In the genomic region with DNA sequence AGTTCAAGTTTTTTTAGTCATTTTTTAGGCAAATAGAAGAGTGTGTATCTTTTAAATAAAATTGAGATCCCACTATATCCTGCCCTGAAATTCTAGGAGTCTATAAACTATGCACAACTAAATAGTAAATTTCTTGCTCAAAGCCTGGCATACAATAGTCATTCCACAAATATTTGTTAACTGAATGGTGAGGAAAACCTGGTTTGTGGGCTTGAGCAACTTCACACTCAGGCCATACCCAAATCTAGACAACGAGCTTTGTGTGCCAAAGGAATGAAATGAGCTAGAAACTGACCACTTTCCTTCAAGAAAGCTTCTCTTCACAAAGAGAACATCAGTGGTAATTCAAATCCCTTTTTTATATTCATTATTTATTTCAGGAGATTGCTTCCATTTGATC, we compare ENCODE assay signal across 27 cellular contexts. TPM values are rescaled to one million over a fixed set of nuclear protein-coding genes. Genes with fewer than 3 reads are reported as not detected.
DNase-seq lines count a peak whose midpoint lies in the region; ATAC-seq and TF ChIP-seq lines count a peak whose summit lies in the region.
"Had no signal": no experiment of that assay in that cellular context is flagged by ENCODE, and none has a peak within 500 bp of the region (broad histone marks: within the 10 kb centered on the region; RNA-seq: fewer than 3 reads in every experiment).

No MANE protein-coding gene starts in this region.

- ATAC-seq in GM21381 (IDR thresholded peaks at IDR 0.05; ENCODE audit: unreplicated experiment) = no peak
- no peak for ATAC-seq in HG03139 (IDR thresholded peaks at IDR 0.05; ENCODE audit: unreplicated experiment)
- ATAC-seq: GM12878, heart left ventricle, left cardiac atrium, upper lobe of right lung had no signal

- no peak overlapping the region for H3K4me3 Mint-ChIP-seq in activated CD4-positive, alpha-beta T cell treated with anti-CD3 and anti-CD28 coated beads, Interleukin-2, amount 10 ng/mL, durations not matched to agents 7 days and 5 days
- H3K4me3 Mint-ChIP-seq in glutamatergic neuron (ENCODE audit: unreplicated experiment) = no peak overlapping the region
- H3K4me3 Mint-ChIP-seq: activated B cell treated with CpG ODN at 0.5 μM for 24 hours, endodermal cell, naive B cell had no signal

- H3K9ac ChIP-seq in adipocyte (ENCODE audit: low read length) = no peak overlapping the region

- no peaks in the 10 kb centered on the region for H3K9me3 Mint-ChIP-seq in activated CD4-positive, alpha-beta T cell treated with anti-CD3 and anti-CD28 coated beads, Interleukin-2, amount 10 ng/mL, durations not matched to agents 7 days and 5 days
- no peaks in the 10 kb centered on the region for H3K9me3 Mint-ChIP-seq in glutamatergic neuron (ENCODE audit: unreplicated experiment)
- H3K9me3 Mint-ChIP-seq: activated B cell treated with CpG ODN at 0.5 μM for 24 hours, endodermal cell, naive B cell had no signal

- CTCF ChIA-PET in activated CD4-positive, alpha-beta T cell treated with anti-CD3 and anti-CD28 coated beads, Interleukin-2, amount 10 ng/mL, durations not matched to agents 7 days and 5 days (lab: Charles Lee) = no interaction called here

- H3K27me3 ChIP-seq in adipocyte (replicated peaks; ENCODE audit: control insufficient read depth, insufficient read depth, low read length) = no peaks in the 10 kb centered on the region
- H3K27me3 ChIP-seq: BE2C, heart left ventricle, upper lobe of right lung had no signal

- H3K27me3 Mint-ChIP-seq in activated CD4-positive, alpha-beta T cell treated with anti-CD3 and anti-CD28 coated beads, Interleukin-2, amount 10 ng/mL, durations not matched to agents 7 days and 5 days = peaks cover 4% of the 10 kb centered on the region
- no peaks in the 10 kb centered on the region for H3K27me3 Mint-ChIP-seq in glutamatergic neuron (ENCODE audit: unreplicated experiment)

- peaks cover 17% of the 10 kb centered on the region for H3K4me1 ChIP-seq in adipocyte (ENCODE audit: control insufficient read depth, insufficient read depth, low read length)

- DNase-seq in AG08395 (ENCODE audit: low spot score) = peak; percentile 71
- peak; percentile 51 for DNase-seq in HCEC 1CT
- peak; percentile 66 for DNase-seq in adipocyte (ENCODE audit: low read depth)
- DNase-seq in fibroblast of gingiva (ENCODE audit: low read depth) = peak; percentile 61
- no peak for DNase-seq in activated CD4-positive, alpha-beta T cell treated with anti-CD3 and anti-CD28 coated beads, Interleukin-2, amount 10 ng/mL, durations not matched to agents 7 days and 5 days
- no peak for DNase-seq in glutamatergic neuron
- DNase-seq: 8988T; activated B cell treated with CpG ODN at 0.5 μM for 24 hours; activated CD4-positive, alpha-beta T cell treated with anti-CD3 and anti-CD28 coated beads, Interleukin-2, amount 50 U/mL, for 48 hours; cortex of kidney; DMS53; endodermal cell; heart left ventricle; left cardiac atrium; naive B cell; NCI-H2029 treated with DMSO at 0.1 percent for 48 hours; NCI-H345; NCI-H748 treated with DMSO at 0.1 percent for 48 hours; Right ventricle myocardium superior; small intestine; T-helper 9 cell; upper lobe of right lung had no signal

- no peaks in the 10 kb centered on the region for H3K9me3 ChIP-seq in adipocyte (ENCODE audit: control insufficient read depth, low read length)
- H3K9me3 ChIP-seq: BE2C, heart left ventricle, upper lobe of right lung had no signal

- H3K36me3 Mint-ChIP-seq in activated CD4-positive, alpha-beta T cell treated with anti-CD3 and anti-CD28 coated beads, Interleukin-2, amount 10 ng/mL, durations not matched to agents 7 days and 5 days (ENCODE audit: low read depth) = no peaks in the 10 kb centered on the region
- peaks cover 4% of the 10 kb centered on the region for H3K36me3 Mint-ChIP-seq in glutamatergic neuron (ENCODE audit: unreplicated experiment)
- H3K36me3 Mint-ChIP-seq: naive B cell had no signal

- H3K36me3 ChIP-seq in adipocyte (ENCODE audit: control insufficient read depth, insufficient read depth, low read length, severe bottlenecking) = no peaks in the 10 kb centered on the region
- H3K36me3 ChIP-seq: BE2C, cardiac muscle cell, upper lobe of right lung had no signal

- POLR2A ChIA-PET in activated CD4-positive, alpha-beta T cell treated with anti-CD3 and anti-CD28 coated beads, Interleukin-2, amount 10 ng/mL, durations not matched to agents 7 days and 5 days (lab: Charles Lee) = no interaction called here

- H3K27ac Mint-ChIP-seq in activated CD4-positive, alpha-beta T cell treated with anti-CD3 and anti-CD28 coated beads, Interleukin-2, amount 10 ng/mL, durations not matched to agents 7 days and 5 days = no peak overlapping the region
- no peak overlapping the region for H3K27ac Mint-ChIP-seq in glutamatergic neuron (ENCODE audit: unreplicated experiment)
- H3K27ac Mint-ChIP-seq: activated B cell treated with CpG ODN at 0.5 μM for 24 hours, endodermal cell, naive B cell had no signal

- H3K4me1 Mint-ChIP-seq in activated CD4-positive, alpha-beta T cell treated with anti-CD3 and anti-CD28 coated beads, Interleukin-2, amount 10 ng/mL, durations not matched to agents 7 days and 5 days = peaks cover 2% of the 10 kb centered on the region
- no peaks in the 10 kb centered on the region for H3K4me1 Mint-ChIP-seq in glutamatergic neuron (ENCODE audit: low read depth, unreplicated experiment)
- H3K4me1 Mint-ChIP-seq: activated B cell treated with CpG ODN at 0.5 μM for 24 hours, naive B cell had no signal

- TF ChIP-seq CTCF in glutamatergic neuron (IDR thresholded peaks at IDR 0.05; ENCODE audit: partially characterized antibody, unreplicated experiment) = no peak

- no peak overlapping the region for H3K4me3 ChIP-seq in adipocyte (ENCODE audit: low read length)
- H3K4me3 ChIP-seq: cardiac muscle cell, GM12878, heart left ventricle, upper lobe of right lung had no signal

RNA-seq across cellular contexts. Expression of a gene that starts 39.6 kb away (rescaled TPM):
- total RNA-seq in activated CD4-positive, alpha-beta T cell treated with anti-CD3 and anti-CD28 coated beads, Interleukin-2, amount 10 ng/mL, durations not matched to agents 7 days and 5 days = 1 to 10 TPM; 3.1 to 4.0 TPM
- total RNA-seq in glutamatergic neuron (ENCODE audit: unreplicated experiment) = 27.6 TPM

Comparison
In these comparisons a context has a peak if more than half of its experiments do, and no peak if none do; other contexts are left out.
1. DNase-seq: peak in AG08395 (single experiment), HCEC 1CT (single experiment), adipocyte (single experiment) and fibroblast of gingiva (single experiment); none in activated CD4-positive, alpha-beta T cell treated with anti-CD3 and anti-CD28 coated beads, Interleukin-2, amount 10 ng/mL, durations not matched to agents 7 days and 5 days (single experiment) and glutamatergic neuron (single experiment).